In the genomic region with DNA sequence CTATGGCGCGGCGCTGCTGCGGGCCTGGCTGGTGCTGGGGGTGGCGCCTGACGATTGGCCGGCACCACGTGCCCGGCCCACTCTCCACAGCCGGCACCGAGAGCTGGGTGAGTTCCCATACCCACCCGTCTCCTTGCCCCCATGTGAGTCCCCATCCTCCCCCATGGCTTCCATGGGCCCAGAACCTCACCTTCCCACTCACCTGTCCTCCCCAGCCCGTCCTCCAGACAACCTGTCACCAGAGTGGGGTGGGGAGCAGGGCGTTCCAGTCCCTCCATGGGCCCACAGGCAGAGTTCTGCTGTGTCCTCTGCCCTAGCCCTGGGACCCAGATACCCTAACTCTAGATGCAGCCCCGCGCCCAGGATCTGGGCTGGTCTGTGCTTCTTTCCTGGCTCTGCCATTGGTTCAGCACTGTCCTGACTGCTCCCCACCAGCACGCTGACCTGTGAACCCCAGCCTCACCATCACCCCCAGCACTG, we compare ENCODE assay signal across 21 cellular contexts. TPM values are rescaled to one million over a fixed set of nuclear protein-coding genes. Genes with fewer than 3 reads are reported as not detected.
DNase-seq lines count a peak whose midpoint lies in the region; ATAC-seq, FAIRE-seq and TF ChIP-seq lines count a peak whose summit lies in the region.
"Had no signal": no experiment of that assay in that cellular context is flagged by ENCODE, and none has a peak within 500 bp of the region (broad histone marks: within the 10 kb centered on the region; RNA-seq: fewer than 3 reads in every experiment).

No MANE protein-coding gene starts in this region.

- peaks cover 0 to 37% (median 0%) of the 10 kb centered on the region in 11 experiments; a peak in 4 of 22 replicates for H4K20me1 ChIP-seq in BLaER1 treated with 17β-estradiol and CSF1 and Interleukin-3, amounts not matched to agents 10 nM and 100 nM
- H4K20me1 ChIP-seq in K562 (replicated peaks; ENCODE audit: control insufficient read depth, insufficient read depth, low read length): no peaks in the 10 kb centered on the region

- no peaks in the 10 kb centered on the region for H3K9me1 ChIP-seq in K562 (ENCODE audit: control insufficient read depth, insufficient read depth, low read length)

- H3K4me1 ChIP-seq in BLaER1 treated with 17β-estradiol and CSF1 and Interleukin-3, amounts not matched to agents 10 nM and 100 nM: peaks cover 54 to 90% (median 83%) of the 10 kb centered on the region in 10 experiments
- H3K4me1 ChIP-seq in K562 (replicated peaks in 1 of 2; ENCODE audit: control insufficient read depth in 2 of 2, insufficient read depth in 2 of 2, low read length in 2 of 2): peaks cover 4 to 21% of the 10 kb centered on the region in 2 experiments; a peak in 4 of 5 replicates
- H3K4me1 ChIP-seq: BE2C had no signal

- peaks cover 18 to 54% (median 37%) of the 10 kb centered on the region in 11 experiments for H3K36me3 ChIP-seq in BLaER1 treated with 17β-estradiol and CSF1 and Interleukin-3, amounts not matched to agents 10 nM and 100 nM
- H3K36me3 ChIP-seq in K562 (ENCODE audit: control insufficient read depth, insufficient read depth, low read length): peaks cover 48% of the 10 kb centered on the region; the same call in 2 of the 3 replicates
- H3K36me3 ChIP-seq: BE2C had no signal

- no peak for ATAC-seq in K562

- POLR2A ChIA-PET in K562 (lab: Yijun Ruan, JAX): no interaction called here

- peak overlapping the region in 1 of 11 experiments; percentile 19; a peak in 1 of 22 replicates for H3K9ac ChIP-seq in BLaER1 treated with 17β-estradiol and CSF1 and Interleukin-3, amounts not matched to agents 10 nM and 100 nM
- H3K9ac ChIP-seq in K562 (ENCODE audit: insufficient read depth in 1 of 2, low read depth in 2 of 2, low read length in 2 of 2): no peak overlapping the region
- H3K9ac ChIP-seq: SK-N-SH had no signal

- CTCF ChIA-PET in K562 (lab: Yijun Ruan, JAX; ENCODE audit: low intra/inter-chr PET ratio): no interaction called here

- DNase-seq in K562 (ENCODE audit: extremely low read depth in 1 of 4, low spot score in 3 of 4): no peak
- DNase-seq in posterior vena cava (ENCODE audit: low spot score): peak; percentile 55
- no peak for DNase-seq in RKO (ENCODE audit: low spot score)
- no peak for DNase-seq in hippocampal formation (lab: John Stamatoyannopoulos, UW)
- DNase-seq: BE2C; CD4-positive, alpha-beta T cell; COR-L47; DMS79 treated with DMSO at 0.1 percent for 48 hours; MG63; NCI-H1417 treated with DMSO at 0.1 percent for 48 hours; NCI-H187 treated with DMSO at 0.1 percent for 48 hours; NCI-H2107; PC-9; SIG-M5 had no signal

- no peak for TF ChIP-seq POLR2A in K562 (conservative IDR thresholded peaks at IDR 0.05)

- intact Hi-C loops in K562 (cut with micrococcal nuclease) (no loop called here), posterior vena cava (cut with DNase I) (no loop called here)

- H2AFZ ChIP-seq in K562 (ENCODE audit: low read depth, low read length): no peak overlapping the region
- H2AFZ ChIP-seq: PC-9 had no signal

- WGBS in K562 (ENCODE audit: insufficient coverage, low coverage, missing lambda C conversion rate): 94% methylated on average over 7 of the region's 17 CpGs

- peak overlapping the region in 9 of 11 experiments; percentile 7 to 99 (median 88); a peak in 11 of 22 replicates for H3K4me2 ChIP-seq in BLaER1 treated with 17β-estradiol and CSF1 and Interleukin-3, amounts not matched to agents 10 nM and 100 nM
- H3K4me2 ChIP-seq in K562 (ENCODE audit: insufficient read depth, low read length): no peak overlapping the region
- H3K4me2 ChIP-seq: PC-9, SK-N-SH had no signal

- H3K27ac ChIP-seq in BLaER1 treated with 17β-estradiol and CSF1 and Interleukin-3, amounts not matched to agents 10 nM and 100 nM: peak overlapping the region in 3 of 11 experiments; percentile 2 to 48 (median 31); a peak in 5 of 22 replicates
- no peak overlapping the region for H3K27ac ChIP-seq in K562 (ENCODE audit: extremely low read depth, low read depth, low read length)
- H3K27ac ChIP-seq: PC-9, RWPE1 had no signal

- H3K27me3 ChIP-seq in BLaER1 treated with 17β-estradiol and CSF1 and Interleukin-3, amounts not matched to agents 10 nM and 100 nM: no peaks in the 10 kb centered on the region
- no peaks in the 10 kb centered on the region for H3K27me3 ChIP-seq in K562 (ENCODE audit: control insufficient read depth in 2 of 2, insufficient read depth in 2 of 2, low read length in 2 of 2)
- H3K27me3 ChIP-seq: BE2C, MG63 had no signal

- TF ChIP-seq EP300 in K562 (IDR thresholded peaks at IDR 0.05; ENCODE audit: low read length): no peak

- BruUV-seq in K562 (replicated peaks; lab: Mats Ljungman, UMichigan): no TSS peak

- H3K4me3 ChIP-seq in BLaER1 treated with 17β-estradiol and CSF1 and Interleukin-3, amounts not matched to agents 10 nM and 100 nM: no peak overlapping the region
- H3K4me3 ChIP-seq in K562: no peak overlapping the region
- H3K4me3 ChIP-seq: MG63, PC-9 had no signal

- no peaks in the 10 kb centered on the region for H3K9me3 ChIP-seq in BLaER1 treated with 17β-estradiol and CSF1 and Interleukin-3, amounts not matched to agents 10 nM and 100 nM (replicated peaks in 1 of 11)
- H3K9me3 ChIP-seq in K562 (replicated peaks; ENCODE audit: control insufficient read depth, insufficient read depth, low read depth, low read length): no peaks in the 10 kb centered on the region
- H3K9me3 ChIP-seq: BE2C, MG63, SK-N-SH had no signal

- TF ChIP-seq RAD21 in K562 (CRISPR knock-in tag; conservative IDR thresholded peaks at IDR 0.05 in 1 of 2, IDR thresholded peaks at IDR 0.05 in 1 of 2): no peak

- H3K79me2 ChIP-seq in K562 (ENCODE audit: control insufficient read depth, insufficient read depth, low read length): peaks cover 13% of the 10 kb centered on the region; the same call in 2 of the 3 replicates

- TF ChIP-seq CTCF in K562 (IDR thresholded peaks at IDR 0.05 in 2 of 3, conservative IDR thresholded peaks at IDR 0.05 in 1 of 3; ENCODE audit: insufficient read depth in 2 of 3, low read depth in 1 of 3, low read length in 3 of 3): no peak

- in situ Hi-C loops in K562 (cut with MboI): no loop called here

- FAIRE-seq in K562 (lab: Jason Lieb, UNC): no peak
- FAIRE-seq: H1 had no signal

RNA-seq across cellular contexts. Expression of gene ARMC5, which starts 5.5 kb away (rescaled TPM):
- total RNA-seq in K562 (2011; cell fraction: chromatin; rRNA removed; ENCODE audit: low replicate concordance): 14.5 and 27.5 TPM in 2 replicates
- total RNA-seq in K562 (2011; cell fraction: nucleolus; rRNA removed): 22.8 and 23.9 TPM in 2 replicates
- 15.2 and 19.7 TPM in 2 replicates for total RNA-seq in K562 (2011; cell fraction: nucleoplasm; rRNA removed)
- 10.3 and 11.8 TPM in 2 replicates for total RNA-seq in K562 (2014; rRNA removed)
- total RNA-seq in K562 (2014; rRNA removed; fragmentation: Illumina TruSeq; extraction: Trizol): 1.2 and 1.9 TPM in 2 replicates
- total RNA-seq in K562 (2015; rRNA removed; fragmentation: Illumina TruSeq; extraction: Trizol): 5.0 and 6.6 TPM in 2 replicates
- total RNA-seq in K562 (2021): 13.2 and 13.5 TPM in 2 replicates
- polyA plus RNA-seq in K562 (2011; rRNA removed): 2.1 and 5.6 TPM in 2 replicates
- polyA plus RNA-seq in K562 (2011; cell fraction: cytosol; rRNA removed): 3.3 and 7.9 TPM in 2 replicates
- 33.0 and 40.2 TPM in 2 replicates for polyA plus RNA-seq in K562 (2011; cell fraction: nucleus; rRNA removed)
- polyA plus RNA-seq in K562 (2012): 8.9 and 9.6 TPM in 2 replicates
- 1.8 and 4.8 TPM in 2 replicates for polyA plus RNA-seq in K562 (2014; fragmentation: Illumina TruSeq; extraction: Trizol)
- under 1 TPM; 0.11 to 0.17 TPM for polyA plus RNA-seq in K562 (2014; fragmentation: Nextera tagmentation; extraction: Ambion mirVana)
- polyA plus RNA-seq in K562 (2014; rRNA removed): 8.4 and 9.5 TPM in 2 replicates
- polyA minus RNA-seq in K562 (2011; rRNA and poly(A)+ RNA removed): 1.6 and 2.5 TPM in 2 replicates
- polyA minus RNA-seq in K562 (2011; cell fraction: cytosol; rRNA and poly(A)+ RNA removed): 4.5 and 6.8 TPM in 2 replicates
- polyA minus RNA-seq in K562 (2011; cell fraction: nucleus; rRNA and poly(A)+ RNA removed): 5.1 and 8.1 TPM in 2 replicates
- total RNA-seq in posterior vena cava: 1 to 10 TPM; 6.4 to 8.3 TPM

RNA-seq across cellular contexts. Expression of gene TGFB1I1, which starts 7.1 kb away (rescaled TPM):
- total RNA-seq in K562 (2011; cell fraction: chromatin; rRNA removed; ENCODE audit: low replicate concordance): 0.44 and 0.81 TPM in 2 replicates
- 1.2 and 1.4 TPM in 2 replicates for total RNA-seq in K562 (2011; cell fraction: nucleolus; rRNA removed)
- 0.73 and 0.92 TPM in 2 replicates for total RNA-seq in K562 (2011; cell fraction: nucleoplasm; rRNA removed)
- total RNA-seq in K562 (2014; rRNA removed) (0.53 and 0.91 TPM in 2 replicates), K562 (2014; rRNA removed; fragmentation: Illumina TruSeq; extraction: Trizol) (0.11 and 0.29 TPM in 2 replicates), K562 (2015; rRNA removed; fragmentation: Illumina TruSeq; extraction: Trizol) (0.25 and 0.26 TPM in 2 replicates), K562 (2021) (0.64 and 0.85 TPM in 2 replicates), posterior vena cava (100 to 1,000 TPM; 232 to 239 TPM)
- polyA plus RNA-seq in K562 (2011; rRNA removed) (0.04 and 0.08 TPM in 2 replicates), K562 (2014; fragmentation: Illumina TruSeq; extraction: Trizol) (0.62 and 0.73 TPM in 2 replicates), K562 (2014; fragmentation: Nextera tagmentation; extraction: Ambion mirVana) (under 1 TPM; 0.06 TPM), K562 (2014; rRNA removed) (0.19 and 0.54 TPM in 2 replicates)
- polyA plus RNA-seq in K562 (2011; cell fraction: cytosol; rRNA removed): 0.25 and 0.67 TPM in 2 replicates
- polyA plus RNA-seq in K562 (2011; cell fraction: nucleus; rRNA removed): 0.22 and 0.28 TPM in 2 replicates
- polyA plus RNA-seq in K562 (2012): 0.72 and 1.9 TPM in 2 replicates
- polyA minus RNA-seq in K562 (2011; rRNA and poly(A)+ RNA removed): not detected in 2 replicates
- polyA minus RNA-seq in K562 (2011; cell fraction: cytosol; rRNA and poly(A)+ RNA removed): 1.4 TPM in 1 of 2 replicates, not detected in the other
- 0.22 TPM in 1 of 2 replicates, not detected in the other for polyA minus RNA-seq in K562 (2011; cell fraction: nucleus; rRNA and poly(A)+ RNA removed)

RNA-seq across cellular contexts. Expression of gene SLC5A2, which starts 18.1 kb away (rescaled TPM):
- not detected in 2 replicates for total RNA-seq in K562 (2011; cell fraction: chromatin; rRNA removed; ENCODE audit: low replicate concordance)
- total RNA-seq in K562 (2011; cell fraction: nucleolus; rRNA removed): not detected in 2 replicates
- not detected in 2 replicates for total RNA-seq in K562 (2011; cell fraction: nucleoplasm; rRNA removed)
- total RNA-seq in K562 (2014; rRNA removed): not detected in 2 replicates
- not detected in 2 replicates for total RNA-seq in K562 (2014; rRNA removed; fragmentation: Illumina TruSeq; extraction: Trizol)
- total RNA-seq in K562 (2015; rRNA removed; fragmentation: Illumina TruSeq; extraction: Trizol): not detected in 2 replicates
- total RNA-seq in K562 (2021): 0.07 TPM in 1 of 2 replicates, not detected in the other
- polyA plus RNA-seq in K562 (2011; rRNA removed): not detected in 2 replicates
- 0.03 TPM in 1 of 2 replicates, not detected in the other for polyA plus RNA-seq in K562 (2011; cell fraction: cytosol; rRNA removed)
- polyA plus RNA-seq in K562 (2011; cell fraction: nucleus; rRNA removed): not detected in 2 replicates
- polyA plus RNA-seq in K562 (2012): 0.56 and 2.4 TPM in 2 replicates
- polyA plus RNA-seq in K562 (2014; fragmentation: Illumina TruSeq; extraction: Trizol): not detected in 2 replicates
- 1 to 10 TPM; 2.2 to 2.7 TPM for polyA plus RNA-seq in K562 (2014; fragmentation: Nextera tagmentation; extraction: Ambion mirVana)
- not detected in 2 replicates for polyA plus RNA-seq in K562 (2014; rRNA removed)
- polyA minus RNA-seq in K562 (2011; rRNA and poly(A)+ RNA removed): not detected in 2 replicates
- not detected in 2 replicates for polyA minus RNA-seq in K562 (2011; cell fraction: cytosol; rRNA and poly(A)+ RNA removed)
- not detected in 2 replicates for polyA minus RNA-seq in K562 (2011; cell fraction: nucleus; rRNA and poly(A)+ RNA removed)
- total RNA-seq in posterior vena cava: under 1 TPM in 1 of 2 donors, not detected in 1; 0.33 TPM
- total RNA-seq: A673, LHCN-M2, NCI-H460 had no signal

RNA-seq across cellular contexts. Expression of gene ZNF843, which starts 22.2 kb away (rescaled TPM):
- not detected in 2 replicates for total RNA-seq in K562 (2011; cell fraction: chromatin; rRNA removed; ENCODE audit: low replicate concordance)
- 0.17 TPM in 1 of 2 replicates, not detected in the other for total RNA-seq in K562 (2011; cell fraction: nucleolus; rRNA removed)
- 0.23 TPM in 1 of 2 replicates, not detected in the other for total RNA-seq in K562 (2011; cell fraction: nucleoplasm; rRNA removed)
- total RNA-seq in K562 (2014; rRNA removed) (not detected in 2 replicates), K562 (2014; rRNA removed; fragmentation: Illumina TruSeq; extraction: Trizol) (not detected in 2 replicates), K562 (2015; rRNA removed; fragmentation: Illumina TruSeq; extraction: Trizol) (not detected in 2 replicates), K562 (2021) (0.13 TPM in 1 of 2 replicates, not detected in the other), posterior vena cava (1 to 10 TPM; 1.0 to 1.9 TPM)
- polyA plus RNA-seq in K562 (2011; rRNA removed) (0.03 and 0.06 TPM in 2 replicates), K562 (2014; fragmentation: Illumina TruSeq; extraction: Trizol) (0.04 and 0.07 TPM in 2 replicates), K562 (2014; fragmentation: Nextera tagmentation; extraction: Ambion mirVana) (under 1 TPM in 1 of 2 experiments, not detected in 1; 0.06 TPM), K562 (2014; rRNA removed) (not detected in 2 replicates)
- 0.04 and 0.12 TPM in 2 replicates for polyA plus RNA-seq in K562 (2011; cell fraction: cytosol; rRNA removed)
- 0.04 and 0.06 TPM in 2 replicates for polyA plus RNA-seq in K562 (2011; cell fraction: nucleus; rRNA removed)
- polyA plus RNA-seq in K562 (2012): 0.09 and 0.21 TPM in 2 replicates
- 0.03 and 0.04 TPM in 2 replicates for polyA minus RNA-seq in K562 (2011; rRNA and poly(A)+ RNA removed)
- polyA minus RNA-seq in K562 (2011; cell fraction: cytosol; rRNA and poly(A)+ RNA removed): not detected in 2 replicates
- not detected in 2 replicates for polyA minus RNA-seq in K562 (2011; cell fraction: nucleus; rRNA and poly(A)+ RNA removed)

RNA-seq across cellular contexts. Expression of gene COX6A2, which starts 36.7 kb away (rescaled TPM):
- not detected in 2 replicates for total RNA-seq in K562 (2011; cell fraction: chromatin; rRNA removed; ENCODE audit: low replicate concordance)
- total RNA-seq in K562 (2011; cell fraction: nucleolus; rRNA removed): not detected in 2 replicates
- not detected in 2 replicates for total RNA-seq in K562 (2011; cell fraction: nucleoplasm; rRNA removed)
- total RNA-seq in K562 (2014; rRNA removed): not detected in 2 replicates
- total RNA-seq in K562 (2014; rRNA removed; fragmentation: Illumina TruSeq; extraction: Trizol): not detected in 2 replicates
- not detected in 2 replicates for total RNA-seq in K562 (2015; rRNA removed; fragmentation: Illumina TruSeq; extraction: Trizol)
- total RNA-seq in K562 (2021): not detected in 2 replicates
- not detected in 2 replicates for polyA plus RNA-seq in K562 (2011; rRNA removed)
- polyA plus RNA-seq in K562 (2011; cell fraction: cytosol; rRNA removed): not detected in 2 replicates
- polyA plus RNA-seq in K562 (2011; cell fraction: nucleus; rRNA removed): not detected in 2 replicates
- polyA plus RNA-seq in K562 (2012): not detected in 2 replicates
- not detected in 2 replicates for polyA plus RNA-seq in K562 (2014; fragmentation: Illumina TruSeq; extraction: Trizol)
- polyA plus RNA-seq in K562 (2014; fragmentation: Nextera tagmentation; extraction: Ambion mirVana): not detected
- not detected in 2 replicates for polyA plus RNA-seq in K562 (2014; rRNA removed)
- polyA minus RNA-seq in K562 (2011; rRNA and poly(A)+ RNA removed): not detected in 2 replicates
- not detected in 2 replicates for polyA minus RNA-seq in K562 (2011; cell fraction: cytosol; rRNA and poly(A)+ RNA removed)
- polyA minus RNA-seq in K562 (2011; cell fraction: nucleus; rRNA and poly(A)+ RNA removed): not detected in 2 replicates
- total RNA-seq in posterior vena cava: 1 to 10 TPM; 1.1 to 1.5 TPM
- total RNA-seq: A673; CD4-positive, alpha-beta T cell; H1; LHCN-M2; NCI-H460; PC-9 had no signal
- polyA plus RNA-seq: SK-N-SH had no signal

Comparison
In these comparisons a context has a peak if more than half of its experiments do, and no peak if none do; other contexts are left out.
1. RNA of gene TGFB1I1, which starts 7.1 kb away (total RNA-seq): 232 to 239 TPM in posterior vena cava; 0.11 to 1.4 TPM in K562; every median in the first group is over 10 times any median in the second.